1 cellular context compared by ENCODE assay signal in genomic region chr17:5373112-5373511, GRCh38.
TF ChIP-seq lines count a peak whose summit lies in the region.

No MANE protein-coding gene starts in this region.

TF ChIP-seq in GM12878, 131 proteins besides CTCF, POLR2A, EP300 and RAD21 (continued from another document and continues in another):
- TF ChIP-seq, protein P1, sequence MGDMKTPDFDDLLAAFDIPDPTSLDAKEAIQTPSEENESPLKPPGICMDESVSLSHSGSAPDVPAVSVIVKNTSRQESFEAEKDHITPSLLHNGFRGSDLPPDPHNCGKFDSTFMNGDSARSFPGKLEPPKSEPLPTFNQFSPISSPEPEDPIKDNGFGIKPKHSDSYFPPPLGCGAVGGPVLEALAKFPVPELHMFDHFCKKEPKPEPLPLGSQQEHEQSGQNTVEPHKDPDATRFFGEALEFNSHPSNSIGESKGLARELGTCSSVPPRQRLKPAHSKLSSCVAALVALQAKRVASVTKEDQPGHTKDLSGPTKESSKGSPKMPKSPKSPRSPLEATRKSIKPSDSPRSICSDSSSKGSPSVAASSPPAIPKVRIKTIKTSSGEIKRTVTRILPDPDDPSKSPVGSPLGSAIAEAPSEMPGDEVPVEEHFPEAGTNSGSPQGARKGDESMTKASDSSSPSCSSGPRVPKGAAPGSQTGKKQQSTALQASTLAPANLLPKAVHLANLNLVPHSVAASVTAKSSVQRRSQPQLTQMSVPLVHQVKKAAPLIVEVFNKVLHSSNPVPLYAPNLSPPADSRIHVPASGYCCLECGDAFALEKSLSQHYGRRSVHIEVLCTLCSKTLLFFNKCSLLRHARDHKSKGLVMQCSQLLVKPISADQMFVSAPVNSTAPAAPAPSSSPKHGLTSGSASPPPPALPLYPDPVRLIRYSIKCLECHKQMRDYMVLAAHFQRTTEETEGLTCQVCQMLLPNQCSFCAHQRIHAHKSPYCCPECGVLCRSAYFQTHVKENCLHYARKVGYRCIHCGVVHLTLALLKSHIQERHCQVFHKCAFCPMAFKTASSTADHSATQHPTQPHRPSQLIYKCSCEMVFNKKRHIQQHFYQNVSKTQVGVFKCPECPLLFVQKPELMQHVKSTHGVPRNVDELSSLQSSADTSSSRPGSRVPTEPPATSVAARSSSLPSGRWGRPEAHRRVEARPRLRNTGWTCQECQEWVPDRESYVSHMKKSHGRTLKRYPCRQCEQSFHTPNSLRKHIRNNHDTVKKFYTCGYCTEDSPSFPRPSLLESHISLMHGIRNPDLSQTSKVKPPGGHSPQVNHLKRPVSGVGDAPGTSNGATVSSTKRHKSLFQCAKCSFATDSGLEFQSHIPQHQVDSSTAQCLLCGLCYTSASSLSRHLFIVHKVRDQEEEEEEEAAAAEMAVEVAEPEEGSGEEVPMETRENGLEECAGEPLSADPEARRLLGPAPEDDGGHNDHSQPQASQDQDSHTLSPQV (IDR thresholded peaks at IDR 0.05), result no peak
- TF ChIP-seq JUNB (IDR thresholded peaks at IDR 0.05) (no peak), ZNF622 (IDR thresholded peaks at IDR 0.05) (no peak), ZBTB33 (IDR thresholded peaks at IDR 0.05) (no peak), DPF2 (IDR thresholded peaks at IDR 0.05) (no peak), E4F1 (IDR thresholded peaks at IDR 0.05; ENCODE audit: borderline replicate concordance, partially characterized antibody) (no peak), POLR2AphosphoS2 (IDR thresholded peaks at IDR 0.05; ENCODE audit: low read depth, low read length) (no peak), WRNIP1 (IDR thresholded peaks at IDR 0.05; ENCODE audit: borderline replicate concordance, low read depth, low read length) (0 out of 2 replicates have a peak, but pooled peaks have one; percentile 78), PML (IDR thresholded peaks at IDR 0.05; ENCODE audit: low read length) (0 out of 2 replicates have a peak, but pooled peaks have one; percentile 30), ATF7 (IDR thresholded peaks at IDR 0.05; ENCODE audit: low read depth) (peak; percentile 80), RUNX3 (IDR thresholded peaks at IDR 0.05; ENCODE audit: low read length) (no peak), CREB1 (IDR thresholded peaks at IDR 0.05; ENCODE audit: low read depth) (no peak), TCF12 (IDR thresholded peaks at IDR 0.05; ENCODE audit: low read depth, low read length) (no peak), NFYA (IDR thresholded peaks at IDR 0.05; ENCODE audit: borderline replicate concordance, low read depth, low read length) (no peak), GATAD2B (conservative IDR thresholded peaks at IDR 0.05; ENCODE audit: low read depth) (no peak), CHD4 (IDR thresholded peaks at IDR 0.05) (no peak), RAD51 (IDR thresholded peaks at IDR 0.05) (peak; percentile 83), ZNF24 (IDR thresholded peaks at IDR 0.05) (no peak), IKZF2 (IDR thresholded peaks at IDR 0.05) (peak; percentile 11 to 31; a peak in 1 of 4 replicates), KLF5 (IDR thresholded peaks at IDR 0.05; ENCODE audit: partially characterized antibody) (no peak), EGR1 (IDR thresholded peaks at IDR 0.05; ENCODE audit: borderline replicate concordance in 1 of 2, low read depth in 2 of 2, low read length in 2 of 2) (no peak), SIX5 (IDR thresholded peaks at IDR 0.05; ENCODE audit: low read depth, low read length, severe bottlenecking) (no peak), ETV6 (conservative IDR thresholded peaks at IDR 0.05 in 1 of 2, IDR thresholded peaks at IDR 0.05 in 1 of 2; ENCODE audit: borderline replicate concordance in 1 of 2, low read depth in 1 of 2) (no peak), YY1 (IDR thresholded peaks at IDR 0.05; ENCODE audit: low read depth, low read length) (no peak), SUPT20H (IDR thresholded peaks at IDR 0.05; ENCODE audit: borderline replicate concordance, control insufficient read depth, low read depth, low read length) (no peak), MTA2 (IDR thresholded peaks at IDR 0.05; ENCODE audit: low read depth) (peak; percentile 45), HDGF (IDR thresholded peaks at IDR 0.05) (no peak), BCL11A (IDR thresholded peaks at IDR 0.05; ENCODE audit: low read depth, low read length) (peak; percentile 44; the same call in 1 of the 2 replicates), MYC (IDR thresholded peaks at IDR 0.05; ENCODE audit: insufficient read depth, insufficient read length, insufficient replicate concordance, low read length, severe bottlenecking) (no peak), RCOR1 (conservative IDR thresholded peaks at IDR 0.05; ENCODE audit: low read depth, low read length) (no peak), NFIC (IDR thresholded peaks at IDR 0.05; ENCODE audit: low read depth, low read length) (no peak), SIN3A (IDR thresholded peaks at IDR 0.05; ENCODE audit: low read depth, low read length) (no peak), TAF1 (IDR thresholded peaks at IDR 0.05; ENCODE audit: borderline replicate concordance, low read depth, low read length) (no peak), BHLHE40 (IDR thresholded peaks at IDR 0.05; ENCODE audit: borderline replicate concordance in 1 of 2, low read depth in 2 of 2, low read length in 1 of 2) (peak; percentile 90 to 92), NR2C2 (IDR thresholded peaks at IDR 0.05; ENCODE audit: borderline replicate concordance, control insufficient read depth, insufficient read length, low read depth) (no peak), SMC3 (IDR thresholded peaks at IDR 0.05; ENCODE audit: borderline replicate concordance, low read length) (no peak), CUX1 (IDR thresholded peaks at IDR 0.05; ENCODE audit: insufficient replicate concordance, low read depth, low read length) (peak; percentile 76), MTA3 (IDR thresholded peaks at IDR 0.05; ENCODE audit: borderline replicate concordance, low read length) (no peak), PAX8 (IDR thresholded peaks at IDR 0.05) (no peak), HSF1 (IDR thresholded peaks at IDR 0.05; ENCODE audit: low read depth, low read length) (no peak)
- TF ChIP-seq, protein P2, sequence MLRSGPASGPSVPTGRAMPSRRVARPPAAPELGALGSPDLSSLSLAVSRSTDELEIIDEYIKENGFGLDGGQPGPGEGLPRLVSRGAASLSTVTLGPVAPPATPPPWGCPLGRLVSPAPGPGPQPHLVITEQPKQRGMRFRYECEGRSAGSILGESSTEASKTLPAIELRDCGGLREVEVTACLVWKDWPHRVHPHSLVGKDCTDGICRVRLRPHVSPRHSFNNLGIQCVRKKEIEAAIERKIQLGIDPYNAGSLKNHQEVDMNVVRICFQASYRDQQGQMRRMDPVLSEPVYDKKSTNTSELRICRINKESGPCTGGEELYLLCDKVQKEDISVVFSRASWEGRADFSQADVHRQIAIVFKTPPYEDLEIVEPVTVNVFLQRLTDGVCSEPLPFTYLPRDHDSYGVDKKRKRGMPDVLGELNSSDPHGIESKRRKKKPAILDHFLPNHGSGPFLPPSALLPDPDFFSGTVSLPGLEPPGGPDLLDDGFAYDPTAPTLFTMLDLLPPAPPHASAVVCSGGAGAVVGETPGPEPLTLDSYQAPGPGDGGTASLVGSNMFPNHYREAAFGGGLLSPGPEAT (IDR thresholded peaks at IDR 0.05; ENCODE audit: low read depth), result peak; percentile 72; the same call in 1 of the 2 replicates
- TF ChIP-seq, protein P3, sequence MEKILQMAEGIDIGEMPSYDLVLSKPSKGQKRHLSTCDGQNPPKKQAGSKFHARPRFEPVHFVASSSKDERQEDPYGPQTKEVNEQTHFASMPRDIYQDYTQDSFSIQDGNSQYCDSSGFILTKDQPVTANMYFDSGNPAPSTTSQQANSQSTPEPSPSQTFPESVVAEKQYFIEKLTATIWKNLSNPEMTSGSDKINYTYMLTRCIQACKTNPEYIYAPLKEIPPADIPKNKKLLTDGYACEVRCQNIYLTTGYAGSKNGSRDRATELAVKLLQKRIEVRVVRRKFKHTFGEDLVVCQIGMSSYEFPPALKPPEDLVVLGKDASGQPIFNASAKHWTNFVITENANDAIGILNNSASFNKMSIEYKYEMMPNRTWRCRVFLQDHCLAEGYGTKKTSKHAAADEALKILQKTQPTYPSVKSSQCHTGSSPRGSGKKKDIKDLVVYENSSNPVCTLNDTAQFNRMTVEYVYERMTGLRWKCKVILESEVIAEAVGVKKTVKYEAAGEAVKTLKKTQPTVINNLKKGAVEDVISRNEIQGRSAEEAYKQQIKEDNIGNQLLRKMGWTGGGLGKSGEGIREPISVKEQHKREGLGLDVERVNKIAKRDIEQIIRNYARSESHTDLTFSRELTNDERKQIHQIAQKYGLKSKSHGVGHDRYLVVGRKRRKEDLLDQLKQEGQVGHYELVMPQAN (conservative IDR thresholded peaks at IDR 0.05), result no peak
- TF ChIP-seq, protein P4, sequence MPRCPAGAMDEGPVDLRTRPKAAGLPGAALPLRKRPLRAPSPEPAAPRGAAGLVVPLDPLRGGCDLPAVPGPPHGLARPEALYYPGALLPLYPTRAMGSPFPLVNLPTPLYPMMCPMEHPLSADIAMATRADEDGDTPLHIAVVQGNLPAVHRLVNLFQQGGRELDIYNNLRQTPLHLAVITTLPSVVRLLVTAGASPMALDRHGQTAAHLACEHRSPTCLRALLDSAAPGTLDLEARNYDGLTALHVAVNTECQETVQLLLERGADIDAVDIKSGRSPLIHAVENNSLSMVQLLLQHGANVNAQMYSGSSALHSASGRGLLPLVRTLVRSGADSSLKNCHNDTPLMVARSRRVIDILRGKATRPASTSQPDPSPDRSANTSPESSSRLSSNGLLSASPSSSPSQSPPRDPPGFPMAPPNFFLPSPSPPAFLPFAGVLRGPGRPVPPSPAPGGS (IDR thresholded peaks at IDR 0.05; ENCODE audit: borderline replicate concordance, insufficient read depth, low read depth, low read length, poor library complexity, severe bottlenecking), result no peak
